In the genomic region with DNA sequence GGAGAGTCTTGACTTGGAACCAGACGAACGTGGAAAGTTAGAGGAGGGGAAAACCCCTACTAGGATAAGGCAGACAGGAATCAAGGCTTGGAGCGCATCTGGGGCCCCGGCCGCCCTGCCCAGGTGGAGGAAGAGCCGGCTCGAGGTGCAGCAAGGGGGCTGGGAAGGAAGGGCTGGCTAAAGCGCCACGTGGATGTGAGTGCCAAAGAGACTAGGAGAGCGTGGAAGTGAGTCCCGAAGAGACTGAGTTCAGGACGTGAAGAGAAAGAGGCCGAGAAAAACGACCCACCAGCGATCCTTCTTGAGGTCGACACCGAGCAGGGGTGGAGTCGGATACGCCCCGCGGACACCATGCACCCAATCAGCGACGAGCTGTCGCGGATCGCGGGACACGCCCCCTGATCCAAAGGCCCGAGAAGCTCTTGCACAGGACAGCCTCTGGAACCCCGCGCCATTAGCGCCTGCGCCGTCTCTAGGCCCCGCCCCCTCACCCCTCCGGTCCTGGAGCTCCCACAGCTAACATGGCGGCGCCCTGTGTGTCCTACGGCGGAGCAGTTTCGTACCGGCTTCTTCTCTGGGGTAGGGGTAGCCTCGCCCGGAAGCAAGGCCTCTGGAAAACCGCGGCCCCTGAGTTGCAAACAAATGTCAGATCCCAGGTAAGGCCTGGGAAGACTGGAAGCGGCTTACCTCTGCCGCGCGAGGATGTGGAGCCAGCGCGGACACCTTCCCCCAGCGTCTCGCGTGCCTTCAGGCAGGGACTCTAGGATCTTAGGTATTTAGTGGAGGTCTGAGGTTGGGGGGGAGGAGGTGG, we compare ENCODE assay signal across 8 cellular contexts. TPM values are rescaled to one million over a fixed set of nuclear protein-coding genes. Genes with fewer than 3 reads are reported as not detected.
A peak's percentile ranks its signal among the peaks of the same experiment; 100 is the strongest.
DNase-seq lines count a peak whose midpoint lies in the region; ATAC-seq, FAIRE-seq and TF ChIP-seq lines count a peak whose summit lies in the region.

A gene (plus strand): TSS at position 498 of the 811 bp plus-strand sequence. CDS start 24 bp downstream, at position 522.

- H3K9me3 Mint-ChIP-seq in natural killer cell treated with Interleukin-12 subunit alpha and Interleukin-12 subunit beta and Interleukin-15 and Interleukin-18, amount 100 ng/mL, for 72 hours = no peaks in the 10 kb centered on the region

- DNase-seq in EL (peak; percentile 97), H54 (ENCODE audit: insufficient read length, low spot score) (peak; percentile 95), fibroblast of peridontal ligament (ENCODE audit: extremely low read depth) (peak; percentile 94)
- DNase-seq in activated T-helper 9 cell treated with anti-CD3 and anti-CD28 coated beads, Interleukin-2, amount 50 U/mL, for 16 hours (ENCODE audit: low read depth) = peak; percentile 98
- peak; percentile 98 for DNase-seq in natural killer cell treated with Interleukin-12 subunit alpha and Interleukin-12 subunit beta and Interleukin-15 and Interleukin-18, amount 100 ng/mL, for 72 hours (ENCODE audit: low spot score)
- peak; percentile 97 for DNase-seq in stimulated activated naive CD8-positive, alpha-beta T cell treated with anti-CD3 and anti-CD28 coated beads, Interleukin-15, Interleukin-2, amounts not matched to agents 100 U/mL and 50 U/mL, for 24 hours

- peak within 1 kb of the TSS; percentile 97 for H3K4me3 Mint-ChIP-seq in natural killer cell treated with Interleukin-12 subunit alpha and Interleukin-12 subunit beta and Interleukin-15 and Interleukin-18, amount 100 ng/mL, for 72 hours

- H3K27me3 ChIP-seq in Loucy (ENCODE audit: insufficient read depth, low read length, poor library complexity, severe bottlenecking) = no peaks in the 10 kb centered on the region

- H2AFZ ChIP-seq in Loucy (ENCODE audit: low read length) = peak within 1 kb of the TSS; percentile 99

- peak; percentile 70 for TF ChIP-seq POLR2A in H54 (IDR thresholded peaks at IDR 0.05; ENCODE audit: low read depth, low read length)
- peak; percentile 91 for TF ChIP-seq POLR2A in Raji (IDR thresholded peaks at IDR 0.05; ENCODE audit: insufficient read depth, low read depth, low read length)

- no peak for TF ChIP-seq CTCF in Loucy (conservative IDR thresholded peaks at IDR 0.05; ENCODE audit: low read length)

- H3K4me3 ChIP-seq in Loucy (ENCODE audit: low read length, poor library complexity, severe bottlenecking) = peak within 1 kb of the TSS; percentile 95

- no peaks in the 10 kb centered on the region for H3K9me3 ChIP-seq in Loucy (ENCODE audit: insufficient read depth, low read depth, low read length)

- H3K9ac ChIP-seq in Loucy (ENCODE audit: low read depth, low read length, poor library complexity, severe bottlenecking) = peak within 1 kb of the TSS; percentile 91

- no peaks in the 10 kb centered on the region for H3K36me3 ChIP-seq in Loucy (ENCODE audit: insufficient read depth, low read length)

- peaks cover 48% of the 10 kb centered on the region for H3K79me2 ChIP-seq in Loucy (ENCODE audit: insufficient read depth, low read length)

- H3K27ac Mint-ChIP-seq in natural killer cell treated with Interleukin-12 subunit alpha and Interleukin-12 subunit beta and Interleukin-15 and Interleukin-18, amount 100 ng/mL, for 72 hours = peak within 1 kb of the TSS; percentile 77 to 92

- no peaks in the 10 kb centered on the region for H3K9me2 ChIP-seq in Loucy (replicated peaks; ENCODE audit: low read depth, low read length)

- H3F3A ChIP-seq in Loucy (ENCODE audit: low read depth) = no peaks in the 10 kb centered on the region

- FAIRE-seq in H54 (lab: Jason Lieb, UNC) = peak; percentile 100

- H4K20me1 ChIP-seq in Loucy (ENCODE audit: insufficient read depth, low read length, poor library complexity, severe bottlenecking) = peaks cover 4% of the 10 kb centered on the region

- peak; percentile 100 for ATAC-seq in natural killer cell treated with Interleukin-12 subunit alpha and Interleukin-12 subunit beta and Interleukin-15 and Interleukin-18, amount 100 ng/mL, for 72 hours
- peak; percentile 100 for ATAC-seq in stimulated activated naive CD8-positive, alpha-beta T cell treated with anti-CD3 and anti-CD28 coated beads, Interleukin-15, Interleukin-2, amounts not matched to agents 100 U/mL and 50 U/mL, for 24 hours

- peaks cover 25 to 35% of the 10 kb centered on the region in 2 donors for H3K4me1 Mint-ChIP-seq in natural killer cell treated with Interleukin-12 subunit alpha and Interleukin-12 subunit beta and Interleukin-15 and Interleukin-18, amount 100 ng/mL, for 72 hours (ENCODE audit: low read depth in 2 of 2)

- H3K4me1 ChIP-seq in Loucy (ENCODE audit: insufficient read depth, low read length, poor library complexity, severe bottlenecking) = peaks cover 43% of the 10 kb centered on the region

- H3K27me3 Mint-ChIP-seq in natural killer cell treated with Interleukin-12 subunit alpha and Interleukin-12 subunit beta and Interleukin-15 and Interleukin-18, amount 100 ng/mL, for 72 hours = no peaks in the 10 kb centered on the region

- no peaks in the 10 kb centered on the region for H3K36me3 Mint-ChIP-seq in natural killer cell treated with Interleukin-12 subunit alpha and Interleukin-12 subunit beta and Interleukin-15 and Interleukin-18, amount 100 ng/mL, for 72 hours

- H3K4me2 ChIP-seq in Loucy (ENCODE audit: low read depth, low read length, poor library complexity, severe bottlenecking) = peak within 1 kb of the TSS; percentile 97

RNA-seq across cellular contexts. Expression of the gene that starts here (rescaled TPM):
- 10 to 100 TPM; 26.8 to 29.8 TPM for total RNA-seq in natural killer cell treated with Interleukin-12 subunit alpha and Interleukin-12 subunit beta and Interleukin-15 and Interleukin-18, amount 100 ng/mL, for 72 hours

Comparison
In these comparisons a context has a peak if more than half of its experiments do, and no peak if none do; other contexts are left out.
1. Peak in every context shown above with its lines: DNase-seq, ATAC-seq and H3K4me3 ChIP-seq.